ENCODE assay signal across 8 cellular contexts in genomic region chr11:3609416-3610265, GRCh38.
DNase-seq lines count a peak whose midpoint lies in the region; ATAC-seq and TF ChIP-seq lines count a peak whose summit lies in the region.

No MANE protein-coding gene starts in this region.

- DNase-seq in COLO668 (lab: John Stamatoyannopoulos, UW; ENCODE audit: unreplicated experiment) (peak; percentile 11), GM20000 (ENCODE audit: low spot score) (peak; percentile 58), RKO (ENCODE audit: low spot score) (peak; percentile 38), choroid plexus epithelial cell (ENCODE audit: low read depth) (peak; percentile 65), middle frontal gyrus (ENCODE audit: extremely low spot score, low spot score) (peak; percentile 8), NCI-H187 treated with DMSO at 0.1 percent for 48 hours (lab: John Stamatoyannopoulos, UW) (no peak), COR-L47 (lab: John Stamatoyannopoulos, UW) (no peak)

- ATAC-seq in HG02852 (IDR thresholded peaks at IDR 0.05; ENCODE audit: unreplicated experiment): no peak

- TF ChIP-seq CTCF in GM20000 (IDR thresholded peaks at IDR 0.05; ENCODE audit: extremely low read depth, missing control alignments) (peak; percentile 68), choroid plexus epithelial cell (conservative IDR thresholded peaks at IDR 0.05; ENCODE audit: low read depth, low read length) (peak; percentile 89)

- no peak overlapping the region for H3K4me3 ChIP-seq in choroid plexus epithelial cell (ENCODE audit: low read depth, low read length)

Comparison
In these comparisons a context has a peak if more than half of its experiments do, and no peak if none do; other contexts are left out.
1. DNase-seq: peak in COLO668 (single experiment), GM20000 (single experiment), RKO (single experiment), choroid plexus epithelial cell (single experiment) and middle frontal gyrus (single experiment); none in NCI-H187 treated with DMSO at 0.1 percent for 48 hours (single experiment) and COR-L47 (single experiment).